ENCODE assay signal across 22 cellular contexts in genomic region chr18:55407774-55408535, GRCh38.
DNase-seq lines count a peak whose midpoint lies in the region; ATAC-seq and TF ChIP-seq lines count a peak whose summit lies in the region.
"Had no signal": no experiment of that assay in that cellular context is flagged by ENCODE, and none has a peak within 500 bp of the region (broad histone marks: within the 10 kb centered on the region; RNA-seq: fewer than 3 reads in every experiment).

No MANE protein-coding gene starts in this region.

- peaks cover 25% of the 10 kb centered on the region for H3K4me1 ChIP-seq in psoas muscle
- H3K4me1 ChIP-seq in mammary epithelial cell (ENCODE audit: insufficient read depth, low read length), result peaks cover 12% of the 10 kb centered on the region
- H3K4me1 ChIP-seq: pancreas had no signal

- no peak overlapping the region for H3K4me2 ChIP-seq in mammary epithelial cell (ENCODE audit: insufficient read depth, low read depth, low read length)

- H3K9me3 Mint-ChIP-seq in brain, result no peaks in the 10 kb centered on the region
- no peaks in the 10 kb centered on the region for H3K9me3 Mint-ChIP-seq in immature natural killer cell
- H3K9me3 Mint-ChIP-seq: activated B cell treated with CpG ODN at 0.5 μM for 24 hours; activated CD8-positive, alpha-beta T cell treated with anti-CD3 and anti-CD28 coated beads for 36 hours; CD4-positive, alpha-beta T cell; natural killer cell; stimulated activated memory B cell treated with anti-CD40 and anti-IgM and Interleukin-4, amounts not matched to agents 10 μg/mL and 1 μg/mL and 100 μg/mL, for 72 hours had no signal

- H4K20me1 ChIP-seq in mammary epithelial cell (ENCODE audit: insufficient read depth, low read length), result no peaks in the 10 kb centered on the region

- in situ Hi-C loops in G401 (cut with HindIII; ENCODE audit: low sequenced_read_pairs) (no loop called here), mammary epithelial cell (cut with MboI; ENCODE audit: low sequenced_read_pairs in 2 of 2) (loop anchor here in 1 of 2 donors (25.0 kb wide), 1 partner anchor 379 kb away; no protein-coding TSS in a partner anchor)

- no peak overlapping the region for H2AFZ ChIP-seq in mammary epithelial cell (ENCODE audit: low read depth, low read length)

- dilution Hi-C loops in mammary epithelial cell (cut with HindIII; ENCODE audit: low sequenced_read_pairs), result no loop called here

- H3K4me3 Mint-ChIP-seq in brain (peak overlapping the region in 4 of 5 experiments; percentile 64 to 90 (median 86)), immature natural killer cell (no peak overlapping the region)
- H3K4me3 Mint-ChIP-seq: activated B cell treated with CpG ODN at 0.5 μM for 24 hours; activated CD8-positive, alpha-beta T cell treated with anti-CD3 and anti-CD28 coated beads for 36 hours; CD4-positive, alpha-beta T cell; natural killer cell; stimulated activated memory B cell treated with anti-CD40 and anti-IgM and Interleukin-4, amounts not matched to agents 10 μg/mL and 1 μg/mL and 100 μg/mL, for 72 hours had no signal

- H3K9ac ChIP-seq in mammary epithelial cell (ENCODE audit: insufficient read depth, low read length), result no peak overlapping the region

- DNase-seq in G401 (ENCODE audit: low spot score), result peak; percentile 45
- DNase-seq in NCI-H2227 treated with DMSO at 0.1 percent for 48 hours (lab: John Stamatoyannopoulos, UW), result peak; percentile 72
- DNase-seq in psoas muscle, result no peak
- no peak for DNase-seq in mammary epithelial cell
- no peak for DNase-seq in immature natural killer cell
- DNase-seq: activated B cell treated with CpG ODN at 0.5 μM for 24 hours; activated CD8-positive, alpha-beta T cell treated with anti-CD3 and anti-CD28 coated beads for 36 hours; activated T-cell treated with anti-CD3 and anti-CD28 coated beads, Interleukin-2, amount 50 U/mL, for 1 hour; adrenal gland; CD4-positive, alpha-beta T cell; DMS79; foreskin fibroblast; natural killer cell; pancreas; sigmoid colon; thyroid gland had no signal

- BruUV-seq in mammary epithelial cell (replicated peaks; lab: Mats Ljungman, UMichigan), result no TSS peak

- no peaks in the 10 kb centered on the region for H3K79me2 ChIP-seq in mammary epithelial cell (ENCODE audit: insufficient read depth, low read length)

- H3K4me3 ChIP-seq in psoas muscle (peak overlapping the region; percentile 64), mammary epithelial cell (replicated peaks in 1 of 3; ENCODE audit: insufficient read depth in 1 of 3, low read depth in 2 of 3, low read length in 3 of 3) (no peak overlapping the region)
- H3K4me3 ChIP-seq: adrenal gland, HAP-1, pancreas, sigmoid colon, SJSA1, thyroid gland had no signal

- intact Hi-C loops in psoas muscle (cut with DNase I) (loop anchor here in 1 of 2 donors (5.0 kb wide), 1 partner anchor 86 kb away; no protein-coding TSS in a partner anchor), mammary epithelial cell (cut with micrococcal nuclease) (no loop called here)

- H3K27ac ChIP-seq in psoas muscle (no peak overlapping the region), mammary epithelial cell (ENCODE audit: insufficient read depth, low read depth, low read length) (no peak overlapping the region)
- H3K27ac ChIP-seq: adrenal gland, epithelial cell of prostate, pancreas, SJSA1, thyroid gland had no signal

- peaks cover 84% of the 10 kb centered on the region for H3K4me1 Mint-ChIP-seq in brain
- H3K4me1 Mint-ChIP-seq in immature natural killer cell, result no peaks in the 10 kb centered on the region
- H3K4me1 Mint-ChIP-seq: natural killer cell had no signal

- no peaks in the 10 kb centered on the region for H3K27me3 ChIP-seq in psoas muscle (ENCODE audit: insufficient read depth in 3 of 3, low read length in 2 of 3)
- no peaks in the 10 kb centered on the region for H3K27me3 ChIP-seq in mammary epithelial cell (ENCODE audit: insufficient read depth, low read length)
- H3K27me3 ChIP-seq: adrenal gland, pancreas, sigmoid colon, SJSA1, thyroid gland had no signal

- no peaks in the 10 kb centered on the region for H3K9me3 ChIP-seq in psoas muscle
- no peaks in the 10 kb centered on the region for H3K9me3 ChIP-seq in mammary epithelial cell (replicated peaks; ENCODE audit: insufficient read depth, low read length)
- H3K9me3 ChIP-seq: adrenal gland, HAP-1, pancreas, sigmoid colon, SJSA1, thyroid gland had no signal

- no peaks in the 10 kb centered on the region for H3K36me3 Mint-ChIP-seq in brain
- H3K36me3 Mint-ChIP-seq in immature natural killer cell, result no peaks in the 10 kb centered on the region
- H3K36me3 Mint-ChIP-seq: natural killer cell; stimulated activated memory B cell treated with anti-CD40 and anti-IgM and Interleukin-4, amounts not matched to agents 10 μg/mL and 1 μg/mL and 100 μg/mL, for 72 hours had no signal

- H3K36me3 ChIP-seq in psoas muscle (ENCODE audit: insufficient read depth in 1 of 2, low read depth in 1 of 2) (no peaks in the 10 kb centered on the region), mammary epithelial cell (ENCODE audit: insufficient read depth, low read length) (no peaks in the 10 kb centered on the region)
- H3K36me3 ChIP-seq: adrenal gland, HAP-1, pancreas, sigmoid colon, SJSA1, thyroid gland had no signal

- ATAC-seq in psoas muscle (no peak), GM18870 (IDR thresholded peaks at IDR 0.05; ENCODE audit: unreplicated experiment) (no peak)
- ATAC-seq: activated CD8-positive, alpha-beta T cell treated with anti-CD3 and anti-CD28 coated beads for 36 hours; natural killer cell; pancreas; stimulated activated memory B cell treated with anti-CD40 and anti-IgM and Interleukin-4, amounts not matched to agents 10 μg/mL and 1 μg/mL and 100 μg/mL, for 72 hours had no signal

- peak overlapping the region in 4 of 5 experiments; percentile 96 to 99 (median 99) for H3K27ac Mint-ChIP-seq in brain
- no peak overlapping the region for H3K27ac Mint-ChIP-seq in immature natural killer cell
- H3K27ac Mint-ChIP-seq: activated B cell treated with CpG ODN at 0.5 μM for 24 hours; activated CD8-positive, alpha-beta T cell treated with anti-CD3 and anti-CD28 coated beads for 36 hours; CD4-positive, alpha-beta T cell; natural killer cell; stimulated activated memory B cell treated with anti-CD40 and anti-IgM and Interleukin-4, amounts not matched to agents 10 μg/mL and 1 μg/mL and 100 μg/mL, for 72 hours had no signal

- CTCF ChIA-PET in mammary epithelial cell (lab: Charles Lee; ENCODE audit: low non-redundant PET), result no interaction called here

- no peaks in the 10 kb centered on the region for H3K27me3 Mint-ChIP-seq in brain
- peaks cover 0 to 2% (median 0%) of the 10 kb centered on the region in 3 donors for H3K27me3 Mint-ChIP-seq in immature natural killer cell (ENCODE audit: low read depth in 3 of 3)
- H3K27me3 Mint-ChIP-seq: activated B cell treated with CpG ODN at 0.5 μM for 24 hours; activated CD8-positive, alpha-beta T cell treated with anti-CD3 and anti-CD28 coated beads for 36 hours; CD4-positive, alpha-beta T cell; stimulated activated memory B cell treated with anti-CD40 and anti-IgM and Interleukin-4, amounts not matched to agents 10 μg/mL and 1 μg/mL and 100 μg/mL, for 72 hours had no signal

- TF ChIP-seq CTCF in brain (conservative IDR thresholded peaks at IDR 0.05), result no peak
- TF ChIP-seq CTCF in psoas muscle (IDR thresholded peaks at IDR 0.05), result no peak
- TF ChIP-seq CTCF in mammary epithelial cell (conservative IDR thresholded peaks at IDR 0.05 in 1 of 2, IDR thresholded peaks at IDR 0.05 in 1 of 2; ENCODE audit: extremely low read depth in 1 of 2, insufficient read depth in 1 of 2, low read depth in 1 of 2, low read length in 2 of 2), result no peak

- 64 to 88% (median 68%) methylated on average over 5 of the region's 5 CpGs for WGBS in psoas muscle, 3 donors
- 94% methylated on average over 4 of the region's 5 CpGs for WGBS in mammary epithelial cell (ENCODE audit: low coverage, missing lambda C conversion rate)

Comparison
In these comparisons a context has a peak if more than half of its experiments do, and no peak if none do; other contexts are left out.
1. DNase-seq: peak in G401 (single experiment) and NCI-H2227 treated with DMSO at 0.1 percent for 48 hours (single experiment); none in psoas muscle (0 of 2), mammary epithelial cell (single experiment) and immature natural killer cell (0 of 3).
2. H3K27ac Mint-ChIP-seq: peak in brain (4 of 5); none in immature natural killer cell (0 of 6).
3. H3K4me3 Mint-ChIP-seq: peak in brain (4 of 5); none in immature natural killer cell (0 of 5).